Comparison of ENCODE assay signal across 18 cellular contexts in genomic region chr11:20597137-20597923, GRCh38. TPM values are rescaled to one million over a fixed set of nuclear protein-coding genes. Genes with fewer than 3 reads are reported as not detected.
A peak's percentile ranks its signal among the peaks of the same experiment; 100 is the strongest.
DNase-seq lines count a peak whose midpoint lies in the region; ATAC-seq and TF ChIP-seq lines count a peak whose summit lies in the region.
"Had no signal": no experiment of that assay in that cellular context is flagged by ENCODE, and none has a peak within 500 bp of the region (broad histone marks: within the 10 kb centered on the region; RNA-seq: fewer than 3 reads in every experiment).

No MANE protein-coding gene starts in this region.

- H3K27ac Mint-ChIP-seq in type B pancreatic cell = no peak overlapping the region
- H3K27ac Mint-ChIP-seq in activated T-helper 2 cell treated with anti-CD3 and anti-CD28 coated beads, Interferon-gamma antibody, Interleukin-2, Interleukin-4, amounts not matched to agents 10 μg/mL and 5 μg/mL and 100 μg/mL, durations not matched to agents 14 hours and 24 hours and 36 hours = no peak overlapping the region
- H3K27ac Mint-ChIP-seq: activated T-helper 17 cell treated with anti-CD3 and anti-CD28 coated beads, Interleukin-2, amount 50 U/mL, for 72 hours had no signal

- no peaks in the 10 kb centered on the region for H3K79me1 ChIP-seq in mesendoderm (ENCODE audit: low read length)

- H3K4me2 ChIP-seq in mesendoderm (ENCODE audit: low read length) = peak overlapping the region; percentile 49

- intact Hi-C loops in heart right ventricle (cut with DNase I) = no loop called here
- intact Hi-C loops in activated T-helper 2 cell treated with anti-CD3 and anti-CD28 coated beads, Interferon-gamma antibody, Interleukin-2, Interleukin-4, amounts not matched to agents 10 μg/mL and 5 μg/mL and 100 μg/mL, durations not matched to agents 14 hours and 24 hours and 36 hours (cut with micrococcal nuclease) = loop anchor here (5.0 kb wide), 2 partner anchors 70 to 1740 kb away; partner anchors contain the start of genes NELL1 and SLC17A6

- no peak overlapping the region for H4K8ac ChIP-seq in mesendoderm (ENCODE audit: low read depth, low read length)

- H3K27ac ChIP-seq in heart right ventricle (no peak overlapping the region), right atrium auricular region (no peak overlapping the region), ectodermal cell (ENCODE audit: insufficient read depth, low read depth, low read length, poor library complexity, severe bottlenecking) (no peak overlapping the region), mesendoderm (ENCODE audit: low read depth, low read length) (no peak overlapping the region)
- H3K27ac ChIP-seq: parathyroid adenoma had no signal

- H4K5ac ChIP-seq in mesendoderm (ENCODE audit: low read length) = no peak overlapping the region

- H3K4me1 ChIP-seq in heart right ventricle = peaks cover 0 to 14% (median 7%) of the 10 kb centered on the region in 9 donors
- H3K4me1 ChIP-seq in right atrium auricular region = peaks cover 0 to 19% of the 10 kb centered on the region in 2 donors
- peaks cover 17% of the 10 kb centered on the region for H3K4me1 ChIP-seq in ectodermal cell (ENCODE audit: control insufficient read depth, insufficient read depth, low read length)
- no peaks in the 10 kb centered on the region for H3K4me1 ChIP-seq in mesendoderm (ENCODE audit: control insufficient read depth, low read depth, low read length)
- H3K4me1 ChIP-seq: parathyroid adenoma had no signal

- no peak overlapping the region for H3K18ac ChIP-seq in mesendoderm (ENCODE audit: low read length)

- no peak overlapping the region for H2BK120ac ChIP-seq in mesendoderm (ENCODE audit: low read depth, low read length)

- DNase-seq in heart right ventricle (no peak), right atrium auricular region (ENCODE audit: low spot score) (no peak), mesendoderm (no peak), type B pancreatic cell (ENCODE audit: extremely low spot score, unreplicated experiment) (no peak), OCI-M2 (lab: John Stamatoyannopoulos, UW; ENCODE audit: unreplicated experiment) (no peak), GM19238 (ENCODE audit: insufficient read length, low spot score) (no peak)
- no peak for DNase-seq in activated T-helper 2 cell treated with anti-CD3 and anti-CD28 coated beads, Interferon-gamma antibody, Interleukin-2, Interleukin-4, amounts not matched to agents 10 μg/mL and 5 μg/mL and 100 μg/mL, durations not matched to agents 14 hours and 24 hours and 36 hours (ENCODE audit: low spot score)
- DNase-seq: activated CD8-positive, alpha-beta memory T cell treated with anti-CD3 and anti-CD28 coated beads for 24 hours; amniotic stem cell; Karpas-422; left colon; NCI-H2171 treated with DMSO at 0.1 percent for 48 hours; NCI-H774; SW 1271 had no signal

- no peaks in the 10 kb centered on the region for H3K36me3 ChIP-seq in heart right ventricle
- H3K36me3 ChIP-seq in right atrium auricular region = no peaks in the 10 kb centered on the region
- H3K36me3 ChIP-seq in ectodermal cell (ENCODE audit: control insufficient read depth, insufficient read depth, low read length) = no peaks in the 10 kb centered on the region
- no peaks in the 10 kb centered on the region for H3K36me3 ChIP-seq in mesendoderm (ENCODE audit: control insufficient read depth, insufficient read depth, low read length)

- H3K23ac ChIP-seq in mesendoderm (ENCODE audit: low read length) = no peak overlapping the region

- H3K9me3 ChIP-seq in heart right ventricle (no peaks in the 10 kb centered on the region), right atrium auricular region (no peaks in the 10 kb centered on the region), ectodermal cell (ENCODE audit: control insufficient read depth, low read length) (no peaks in the 10 kb centered on the region)

- H3K9me3 Mint-ChIP-seq in type B pancreatic cell = peaks cover 6% of the 10 kb centered on the region
- H3K9me3 Mint-ChIP-seq in activated T-helper 2 cell treated with anti-CD3 and anti-CD28 coated beads, Interferon-gamma antibody, Interleukin-2, Interleukin-4, amounts not matched to agents 10 μg/mL and 5 μg/mL and 100 μg/mL, durations not matched to agents 14 hours and 24 hours and 36 hours = no peaks in the 10 kb centered on the region
- H3K9me3 Mint-ChIP-seq: activated T-helper 17 cell treated with anti-CD3 and anti-CD28 coated beads, Interleukin-2, amount 50 U/mL, for 72 hours had no signal

- H3K56ac ChIP-seq in mesendoderm (ENCODE audit: low read length) = peak overlapping the region; percentile 39

- H3K27me3 ChIP-seq in heart right ventricle (peaks cover 18 to 100% (median 92%) of the 10 kb centered on the region in 7 donors), right atrium auricular region (peaks cover 10 to 32% of the 10 kb centered on the region in 2 donors), ectodermal cell (ENCODE audit: control insufficient read depth, insufficient read depth, low read length, poor library complexity, severe bottlenecking) (peaks cover 97% of the 10 kb centered on the region), mesendoderm (ENCODE audit: insufficient read depth, low read length, poor library complexity) (peaks cover 53% of the 10 kb centered on the region)

- H3K27me3 Mint-ChIP-seq in type B pancreatic cell = peaks cover 94% of the 10 kb centered on the region
- H3K27me3 Mint-ChIP-seq in activated T-helper 2 cell treated with anti-CD3 and anti-CD28 coated beads, Interferon-gamma antibody, Interleukin-2, Interleukin-4, amounts not matched to agents 10 μg/mL and 5 μg/mL and 100 μg/mL, durations not matched to agents 14 hours and 24 hours and 36 hours (ENCODE audit: low read depth) = peaks cover 81% of the 10 kb centered on the region

- H3K4me3 Mint-ChIP-seq in type B pancreatic cell = peak overlapping the region; percentile 68
- no peak overlapping the region for H3K4me3 Mint-ChIP-seq in activated T-helper 2 cell treated with anti-CD3 and anti-CD28 coated beads, Interferon-gamma antibody, Interleukin-2, Interleukin-4, amounts not matched to agents 10 μg/mL and 5 μg/mL and 100 μg/mL, durations not matched to agents 14 hours and 24 hours and 36 hours (ENCODE audit: low read depth)
- H3K4me3 Mint-ChIP-seq: activated T-helper 17 cell treated with anti-CD3 and anti-CD28 coated beads, Interleukin-2, amount 50 U/mL, for 72 hours had no signal

- no peaks in the 10 kb centered on the region for H3K79me2 ChIP-seq in mesendoderm (ENCODE audit: control insufficient read depth, insufficient read depth, low read length)
- H3K79me2 ChIP-seq: parathyroid adenoma had no signal

- H3K36me3 Mint-ChIP-seq in type B pancreatic cell = no peaks in the 10 kb centered on the region
- no peaks in the 10 kb centered on the region for H3K36me3 Mint-ChIP-seq in activated T-helper 2 cell treated with anti-CD3 and anti-CD28 coated beads, Interferon-gamma antibody, Interleukin-2, Interleukin-4, amounts not matched to agents 10 μg/mL and 5 μg/mL and 100 μg/mL, durations not matched to agents 14 hours and 24 hours and 36 hours (ENCODE audit: low read depth)

- WGBS in heart right ventricle, 2 donors = 2% methylated on average over 57 of the region's 57 CpGs
- WGBS in ectodermal cell, 2 experiments = 6 to 8% methylated on average over 57 of the region's 57 CpGs
- no CpG with 5 or more reads among the region's 57 CpGs for WGBS in mesendoderm (ENCODE audit: extremely low coverage, insufficient coverage, low lambda C conversion rate)

- TF ChIP-seq CTCF in heart right ventricle (IDR thresholded peaks at IDR 0.05) (no peak), right atrium auricular region (IDR thresholded peaks at IDR 0.05) (no peak), type B pancreatic cell (conservative IDR thresholded peaks at IDR 0.05) (no peak)

- H3K4ac ChIP-seq in mesendoderm (ENCODE audit: low read depth, low read length) = no peak overlapping the region

- H2AK5ac ChIP-seq in mesendoderm (ENCODE audit: low read length) = no peak overlapping the region

- H3K9ac ChIP-seq in mesendoderm (ENCODE audit: low read length) = no peak overlapping the region
- H3K9ac ChIP-seq: parathyroid adenoma had no signal

- H3K4me3 ChIP-seq in heart right ventricle (peak overlapping the region in 6 of 10 donors; percentile 7 to 26 (median 19)), right atrium auricular region (peak overlapping the region in 1 of 2 donors; percentile 28), ectodermal cell (ENCODE audit: insufficient read depth, low read depth, low read length) (peak overlapping the region; percentile 18), mesendoderm (ENCODE audit: low read length) (no peak overlapping the region)

- no peak overlapping the region for H2BK15ac ChIP-seq in mesendoderm (replicated peaks; ENCODE audit: low read depth)

- H2BK5ac ChIP-seq in mesendoderm (ENCODE audit: low read length) = no peak overlapping the region

- ATAC-seq in heart right ventricle = peak in 1 of 8 donors; percentile 11
- ATAC-seq: activated T-helper 17 cell treated with anti-CD3 and anti-CD28 coated beads, Interleukin-2, amount 50 U/mL, for 72 hours; left colon had no signal

- no peaks in the 10 kb centered on the region for H3K4me1 Mint-ChIP-seq in type B pancreatic cell (ENCODE audit: unreplicated experiment)
- H3K4me1 Mint-ChIP-seq in activated T-helper 2 cell treated with anti-CD3 and anti-CD28 coated beads, Interferon-gamma antibody, Interleukin-2, Interleukin-4, amounts not matched to agents 10 μg/mL and 5 μg/mL and 100 μg/mL, durations not matched to agents 14 hours and 24 hours and 36 hours (ENCODE audit: low read depth) = peaks cover 2% of the 10 kb centered on the region
- H3K4me1 Mint-ChIP-seq: activated T-helper 17 cell treated with anti-CD3 and anti-CD28 coated beads, Interleukin-2, amount 50 U/mL, for 72 hours had no signal

RNA-seq across cellular contexts. Expression of gene SLC6A5, which starts 2.1 kb away (rescaled TPM):
- not detected for total RNA-seq in heart right ventricle
- not detected for polyA plus RNA-seq in heart right ventricle
- under 1 TPM in 1 of 2 donors, not detected in 1; 0.11 TPM for total RNA-seq in right atrium auricular region
- not detected for polyA plus RNA-seq in ectodermal cell (2013, experiment 1 of 4)
- polyA plus RNA-seq in ectodermal cell (2013, experiment 2 of 4) = not detected
- not detected for polyA plus RNA-seq in ectodermal cell (2013, experiment 3 of 4)
- polyA plus RNA-seq in ectodermal cell (2013, experiment 4 of 4) = 0.04 TPM
- 0.03 TPM for polyA plus RNA-seq in mesendoderm (2013, experiment 1 of 2)
- not detected for polyA plus RNA-seq in mesendoderm (2013, experiment 2 of 2)
- not detected in 2 replicates for total RNA-seq in type B pancreatic cell (ENCODE audit: low replicate concordance)
- not detected in 2 replicates for total RNA-seq in activated T-helper 2 cell treated with anti-CD3 and anti-CD28 coated beads, Interferon-gamma antibody, Interleukin-2, Interleukin-4, amounts not matched to agents 10 μg/mL and 5 μg/mL and 100 μg/mL, durations not matched to agents 14 hours and 24 hours and 36 hours
- total RNA-seq: activated T-helper 17 cell treated with anti-CD3 and anti-CD28 coated beads, Interleukin-2, amount 50 U/mL, for 72 hours; left colon; RPMI7951 had no signal
